ENCODE assay signal across 8 cellular contexts in genomic region chr2:158969162-158969716, GRCh38. TPM values are rescaled to one million over a fixed set of nuclear protein-coding genes. Genes with fewer than 3 reads are reported as not detected.
DNase-seq lines count a peak whose midpoint lies in the region; ATAC-seq, FAIRE-seq and TF ChIP-seq lines count a peak whose summit lies in the region.

No MANE protein-coding gene starts in this region.

- no peaks in the 10 kb centered on the region for H3K27me3 Mint-ChIP-seq in astrocyte (ENCODE audit: low read depth, unreplicated experiment)

- TF ChIP-seq POLR2A in suprapubic skin (IDR thresholded peaks at IDR 0.05): no peak

- DNase-seq in DND-41: peak; percentile 11
- DNase-seq in astrocyte (ENCODE audit: low read depth): no peak
- DNase-seq in kidney epithelial cell (ENCODE audit: low read depth): no peak
- DNase-seq in suprapubic skin (ENCODE audit: low spot score in 2 of 2): no peak
- DNase-seq in GDM1 (lab: John Stamatoyannopoulos, UW): no peak
- no peak for DNase-seq in KG1 (lab: John Stamatoyannopoulos, UW)

- ATAC-seq in DND-41 (ENCODE audit: insufficient read depth, low read depth) (peak; percentile 47), HG03045 (IDR thresholded peaks at IDR 0.05; ENCODE audit: unreplicated experiment) (peak; percentile 2), esophagus mucosa (no peak)

- H2AFZ ChIP-seq in DND-41 (ENCODE audit: low read depth, low read length): peak overlapping the region; percentile 66
- peak overlapping the region; percentile 72 for H2AFZ ChIP-seq in astrocyte (ENCODE audit: low read depth, low read length)

- WGBS in suprapubic skin: 1% methylated on average over 13 of the region's 36 CpGs

- peaks cover 8% of the 10 kb centered on the region; the same call in 1 of the 2 replicates for H4K20me1 ChIP-seq in DND-41 (ENCODE audit: insufficient read depth, low read length)
- peaks cover 51% of the 10 kb centered on the region for H4K20me1 ChIP-seq in astrocyte (ENCODE audit: insufficient read depth, low read length)

- H3K27me3 ChIP-seq in DND-41 (ENCODE audit: insufficient read depth, low read length, poor library complexity) (peaks cover 12% of the 10 kb centered on the region), astrocyte (ENCODE audit: insufficient read depth, low read length) (no peaks in the 10 kb centered on the region), kidney epithelial cell (ENCODE audit: control insufficient read depth, insufficient read depth, low read length) (no peaks in the 10 kb centered on the region), suprapubic skin (no peaks in the 10 kb centered on the region)

- H3K4me3 Mint-ChIP-seq in astrocyte (ENCODE audit: unreplicated experiment): peak overlapping the region; percentile 98

- TF ChIP-seq CTCF in DND-41 (IDR thresholded peaks at IDR 0.05; ENCODE audit: borderline replicate concordance, extremely low read depth, low read length, poor library complexity, severe bottlenecking) (no peak), astrocyte (IDR thresholded peaks at IDR 0.05; ENCODE audit: insufficient read depth, low read depth, low read length) (no peak), kidney epithelial cell (IDR thresholded peaks at IDR 0.05; ENCODE audit: insufficient read depth, low read length, poor library complexity, severe bottlenecking) (no peak), suprapubic skin (IDR thresholded peaks at IDR 0.05) (no peak)

- H3K27ac Mint-ChIP-seq in astrocyte (ENCODE audit: unreplicated experiment): peak overlapping the region; percentile 29

- peak overlapping the region; percentile 81 for H3K4me2 ChIP-seq in DND-41 (ENCODE audit: insufficient read depth, low read length)
- peak overlapping the region; percentile 98 for H3K4me2 ChIP-seq in astrocyte (ENCODE audit: low read length)

- H3K79me2 ChIP-seq in DND-41 (ENCODE audit: insufficient read depth, low read length) (peaks cover 6% of the 10 kb centered on the region), astrocyte (ENCODE audit: insufficient read depth, low read length) (peaks cover 57% of the 10 kb centered on the region)

- no peaks in the 10 kb centered on the region for H3K9me3 Mint-ChIP-seq in astrocyte (ENCODE audit: unreplicated experiment)

- peaks cover 22% of the 10 kb centered on the region for H3K4me1 ChIP-seq in DND-41 (ENCODE audit: insufficient read depth, low read length)
- peaks cover 14% of the 10 kb centered on the region for H3K4me1 ChIP-seq in astrocyte (ENCODE audit: insufficient read depth, low read length)
- H3K4me1 ChIP-seq in suprapubic skin: peaks cover 56% of the 10 kb centered on the region

- FAIRE-seq in astrocyte (lab: Jason Lieb, UNC): no peak

- H3K36me3 ChIP-seq in DND-41 (ENCODE audit: insufficient read depth, low read length) (no peaks in the 10 kb centered on the region; the same call in 1 of the 2 replicates), astrocyte (ENCODE audit: insufficient read depth, low read length) (no peaks in the 10 kb centered on the region), kidney epithelial cell (ENCODE audit: control insufficient read depth, insufficient read depth, low read length) (no peaks in the 10 kb centered on the region), suprapubic skin (no peaks in the 10 kb centered on the region)

- TF ChIP-seq EP300 in suprapubic skin (IDR thresholded peaks at IDR 0.05): no peak

- H3K4me3 ChIP-seq in DND-41 (ENCODE audit: low read depth in 1 of 2, low read length in 2 of 2) (peak overlapping the region; percentile 65 to 75), astrocyte (ENCODE audit: insufficient read depth, low read depth, low read length) (peak overlapping the region; percentile 88), kidney epithelial cell (ENCODE audit: low read depth, low read length) (peak overlapping the region; percentile 88), suprapubic skin (peak overlapping the region; percentile 97)

- H3K9ac ChIP-seq in DND-41 (ENCODE audit: low read depth, low read length) (peak overlapping the region; percentile 71), astrocyte (ENCODE audit: low read length) (peak overlapping the region; percentile 92)

- no peaks in the 10 kb centered on the region for H3K9me3 ChIP-seq in DND-41 (ENCODE audit: insufficient read depth, low read length, severe bottlenecking)
- no peaks in the 10 kb centered on the region for H3K9me3 ChIP-seq in astrocyte (ENCODE audit: insufficient read depth, low read depth, low read length)
- H3K9me3 ChIP-seq in suprapubic skin: no peaks in the 10 kb centered on the region

- H3K36me3 Mint-ChIP-seq in astrocyte (ENCODE audit: low read depth, unreplicated experiment): no peaks in the 10 kb centered on the region

- H3K27ac ChIP-seq in DND-41 (ENCODE audit: low read length) (peak overlapping the region; percentile 2; the same call in 1 of the 2 replicates), astrocyte (ENCODE audit: low read depth, low read length) (peak overlapping the region; percentile 93), suprapubic skin (peak overlapping the region; percentile 94)

- H3K4me1 Mint-ChIP-seq in astrocyte (ENCODE audit: low read depth, unreplicated experiment): peaks cover 47% of the 10 kb centered on the region

RNA-seq across cellular contexts. Expression of gene TANC1, which starts 0.8 kb away (rescaled TPM):
- total RNA-seq in astrocyte (45.0 and 45.2 TPM in 2 replicates), kidney epithelial cell (18.5 and 21.3 TPM in 2 replicates), suprapubic skin (100 to 1,000 TPM in 2 of 4 donors, 10 to 100 TPM in 2; 57.6 to 260 (median 88.3) TPM), esophagus mucosa (23.8 TPM)

Comparison
In these comparisons a context has a peak if more than half of its experiments do, and no peak if none do; other contexts are left out.
1. H3K27ac ChIP-seq: peak in every context shown above with its lines; median percentile 94 in suprapubic skin; 93 in astrocyte; 2 in DND-41.